16 cellular contexts compared by ENCODE assay signal in the genomic region with DNA sequence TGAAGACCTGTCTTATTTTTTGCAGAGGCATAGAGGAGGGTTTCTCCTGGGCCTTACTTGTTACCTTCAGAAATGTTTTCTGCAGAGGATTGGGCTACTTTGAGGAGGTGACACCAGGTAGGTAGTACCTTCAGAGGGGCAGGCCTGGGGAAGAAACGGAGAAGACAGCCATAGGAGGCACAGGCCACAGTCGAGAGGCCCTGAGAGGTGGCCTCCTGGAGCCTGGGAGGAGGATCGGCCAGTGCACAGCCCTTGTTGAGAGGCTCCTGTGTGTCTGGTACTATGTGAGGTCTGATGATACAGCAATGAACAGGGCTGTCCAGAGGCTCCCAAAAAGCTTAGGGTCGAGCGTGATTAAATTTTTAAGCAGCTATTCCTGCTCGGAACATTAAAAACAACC. TPM values are rescaled to one million over a fixed set of nuclear protein-coding genes. Genes with fewer than 3 reads are reported as not detected.
DNase-seq lines count a peak whose midpoint lies in the region; ATAC-seq lines count a peak whose summit lies in the region.
"Had no signal": no experiment of that assay in that cellular context is flagged by ENCODE, and none has a peak within 500 bp of the region (broad histone marks: within the 10 kb centered on the region; RNA-seq: fewer than 3 reads in every experiment).

No MANE protein-coding gene starts in this region.

- intact Hi-C loops in Right ventricle myocardium inferior (cut with DNase I), result no loop called here

- H3K4me1 Mint-ChIP-seq in activated naive CD8-positive, alpha-beta T cell treated with anti-CD3 and anti-CD28 coated beads for 36 hours, result peaks cover 32% of the 10 kb centered on the region
- peaks cover 27% of the 10 kb centered on the region for H3K4me1 Mint-ChIP-seq in activated naive CD8-positive, alpha-beta T cell treated with anti-CD3 and anti-CD28 coated beads, Interleukin-2, amount 50 U/mL, for 24 hours
- peaks cover 39% of the 10 kb centered on the region for H3K4me1 Mint-ChIP-seq in activated T-helper 17 cell treated with anti-CD3 and anti-CD28 coated beads, Interleukin-2, amount 50 U/mL, for 72 hours
- peaks cover 34 to 45% (median 35%) of the 10 kb centered on the region in 3 donors for H3K4me1 Mint-ChIP-seq in naive B cell

- H3K9me3 Mint-ChIP-seq in activated naive CD8-positive, alpha-beta T cell treated with anti-CD3 and anti-CD28 coated beads for 36 hours, result no peaks in the 10 kb centered on the region
- no peaks in the 10 kb centered on the region for H3K9me3 Mint-ChIP-seq in activated naive CD8-positive, alpha-beta T cell treated with anti-CD3 and anti-CD28 coated beads, Interleukin-2, amount 50 U/mL, for 24 hours
- H3K9me3 Mint-ChIP-seq in activated T-helper 17 cell treated with anti-CD3 and anti-CD28 coated beads, Interleukin-2, amount 50 U/mL, for 72 hours, result no peaks in the 10 kb centered on the region
- H3K9me3 Mint-ChIP-seq in naive B cell, result no peaks in the 10 kb centered on the region
- H3K9me3 Mint-ChIP-seq: activated CD8-positive, alpha-beta T cell treated with anti-CD3 and anti-CD28 coated beads for 36 hours; stimulated activated naive CD8-positive, alpha-beta T cell treated with anti-CD3 and anti-CD28 coated beads, Interleukin-15, amount 100 ng/mL, for 72 hours had no signal

- no peak overlapping the region for H3K4me3 Mint-ChIP-seq in activated naive CD8-positive, alpha-beta T cell treated with anti-CD3 and anti-CD28 coated beads for 36 hours
- no peak overlapping the region for H3K4me3 Mint-ChIP-seq in activated naive CD8-positive, alpha-beta T cell treated with anti-CD3 and anti-CD28 coated beads, Interleukin-2, amount 50 U/mL, for 24 hours
- no peak overlapping the region for H3K4me3 Mint-ChIP-seq in activated T-helper 17 cell treated with anti-CD3 and anti-CD28 coated beads, Interleukin-2, amount 50 U/mL, for 72 hours
- no peak overlapping the region for H3K4me3 Mint-ChIP-seq in naive B cell
- H3K4me3 Mint-ChIP-seq: activated CD8-positive, alpha-beta T cell treated with anti-CD3 and anti-CD28 coated beads for 36 hours; stimulated activated naive CD8-positive, alpha-beta T cell treated with anti-CD3 and anti-CD28 coated beads, Interleukin-15, amount 100 ng/mL, for 72 hours had no signal

- no peak for ATAC-seq in activated naive CD8-positive, alpha-beta T cell treated with anti-CD3 and anti-CD28 coated beads, Interleukin-2, amount 50 U/mL, for 24 hours
- ATAC-seq in activated T-helper 17 cell treated with anti-CD3 and anti-CD28 coated beads, Interleukin-2, amount 50 U/mL, for 72 hours (replicated peaks), result no peak
- ATAC-seq in naive B cell (ENCODE audit: low read depth in 2 of 2), result no peak
- no peak for ATAC-seq in Right ventricle myocardium inferior
- ATAC-seq: activated CD8-positive, alpha-beta T cell treated with anti-CD3 and anti-CD28 coated beads for 36 hours; stimulated activated naive CD8-positive, alpha-beta T cell treated with anti-CD3 and anti-CD28 coated beads, Interleukin-15, amount 100 ng/mL, for 72 hours had no signal

- H3K36me3 Mint-ChIP-seq in activated naive CD8-positive, alpha-beta T cell treated with anti-CD3 and anti-CD28 coated beads for 36 hours, result peaks cover 16% of the 10 kb centered on the region
- peaks cover 33% of the 10 kb centered on the region for H3K36me3 Mint-ChIP-seq in activated naive CD8-positive, alpha-beta T cell treated with anti-CD3 and anti-CD28 coated beads, Interleukin-2, amount 50 U/mL, for 24 hours (ENCODE audit: low read depth)
- peaks cover 100% of the 10 kb centered on the region for H3K36me3 Mint-ChIP-seq in activated T-helper 17 cell treated with anti-CD3 and anti-CD28 coated beads, Interleukin-2, amount 50 U/mL, for 72 hours (ENCODE audit: low read depth)
- H3K36me3 Mint-ChIP-seq in naive B cell, result peaks cover 4 to 30% of the 10 kb centered on the region in 2 donors

- H3K27ac Mint-ChIP-seq in activated naive CD8-positive, alpha-beta T cell treated with anti-CD3 and anti-CD28 coated beads for 36 hours, result peak overlapping the region; percentile 15
- H3K27ac Mint-ChIP-seq in activated naive CD8-positive, alpha-beta T cell treated with anti-CD3 and anti-CD28 coated beads, Interleukin-2, amount 50 U/mL, for 24 hours, result no peak overlapping the region
- H3K27ac Mint-ChIP-seq in activated T-helper 17 cell treated with anti-CD3 and anti-CD28 coated beads, Interleukin-2, amount 50 U/mL, for 72 hours, result peak overlapping the region; percentile 73
- H3K27ac Mint-ChIP-seq in naive B cell, result peak overlapping the region in 4 of 6 donors; percentile 1 to 81 (median 46)

- DNase-seq in activated naive CD8-positive, alpha-beta T cell treated with anti-CD3 and anti-CD28 coated beads for 36 hours, result no peak
- no peak for DNase-seq in activated naive CD8-positive, alpha-beta T cell treated with anti-CD3 and anti-CD28 coated beads, Interleukin-2, amount 50 U/mL, for 24 hours
- DNase-seq in naive B cell (no peak), nucleus accumbens (lab: John Stamatoyannopoulos, UW) (no peak), DMS53 treated with DMSO at 0.1 percent for 48 hours (lab: John Stamatoyannopoulos, UW; ENCODE audit: unreplicated experiment) (no peak), NCI-H510A treated with DMSO at 0.1 percent for 48 hours (lab: John Stamatoyannopoulos, UW) (no peak), Right ventricle myocardium inferior (ENCODE audit: missing footprints) (no peak)
- DNase-seq: ACHN; activated CD8-positive, alpha-beta T cell treated with anti-CD3 and anti-CD28 coated beads for 36 hours; KG1; NCI-H2081; NCI-H345; NCI-H774; stimulated activated naive CD8-positive, alpha-beta T cell treated with anti-CD3 and anti-CD28 coated beads, Interleukin-15, amount 100 ng/mL, for 72 hours; thyroid gland had no signal

- H3K27me3 Mint-ChIP-seq in activated naive CD8-positive, alpha-beta T cell treated with anti-CD3 and anti-CD28 coated beads for 36 hours, result no peaks in the 10 kb centered on the region
- no peaks in the 10 kb centered on the region for H3K27me3 Mint-ChIP-seq in activated naive CD8-positive, alpha-beta T cell treated with anti-CD3 and anti-CD28 coated beads, Interleukin-2, amount 50 U/mL, for 24 hours
- H3K27me3 Mint-ChIP-seq in activated T-helper 17 cell treated with anti-CD3 and anti-CD28 coated beads, Interleukin-2, amount 50 U/mL, for 72 hours, result no peaks in the 10 kb centered on the region
- no peaks in the 10 kb centered on the region for H3K27me3 Mint-ChIP-seq in naive B cell
- H3K27me3 Mint-ChIP-seq: activated CD8-positive, alpha-beta T cell treated with anti-CD3 and anti-CD28 coated beads for 36 hours; stimulated activated naive CD8-positive, alpha-beta T cell treated with anti-CD3 and anti-CD28 coated beads, Interleukin-15, amount 100 ng/mL, for 72 hours had no signal

RNA-seq across cellular contexts. Expression of a gene that starts 11.5 kb away (rescaled TPM):
- 10 to 100 TPM; 82.4 TPM for total RNA-seq in activated naive CD8-positive, alpha-beta T cell treated with anti-CD3 and anti-CD28 coated beads for 36 hours
- total RNA-seq in activated T-helper 17 cell treated with anti-CD3 and anti-CD28 coated beads, Interleukin-2, amount 50 U/mL, for 72 hours, result 10 to 100 TPM; 70.6 to 92.3 TPM
- polyA plus RNA-seq in naive B cell (ENCODE audit: low read depth in 6 of 6), result 10 to 100 TPM; 21.2 to 41.2 (median 33.3) TPM
- 26.8 TPM for total RNA-seq in Right ventricle myocardium inferior

RNA-seq across cellular contexts. Expression of a gene that starts 16.5 kb away (rescaled TPM):
- 10 to 100 TPM; 79.4 to 83.7 TPM for total RNA-seq in activated naive CD8-positive, alpha-beta T cell treated with anti-CD3 and anti-CD28 coated beads for 36 hours
- total RNA-seq in activated T-helper 17 cell treated with anti-CD3 and anti-CD28 coated beads, Interleukin-2, amount 50 U/mL, for 72 hours, result 100 to 1,000 TPM in 1 of 2 donors, 10 to 100 TPM in 1; 80.1 to 104 TPM
- 10 to 100 TPM in 3 of 6 donors, 1 to 10 TPM in 3; 8.2 to 12.1 (median 9.7) TPM for polyA plus RNA-seq in naive B cell (ENCODE audit: low read depth in 6 of 6)
- 17.5 TPM for total RNA-seq in Right ventricle myocardium inferior

RNA-seq across cellular contexts. Expression of a gene that starts 35.5 kb away (rescaled TPM):
- total RNA-seq in activated naive CD8-positive, alpha-beta T cell treated with anti-CD3 and anti-CD28 coated beads for 36 hours, result 100 to 1,000 TPM; 193 to 211 TPM
- 100 to 1,000 TPM in 1 of 2 donors, 10 to 100 TPM in 1; 59.9 to 138 TPM for total RNA-seq in activated T-helper 17 cell treated with anti-CD3 and anti-CD28 coated beads, Interleukin-2, amount 50 U/mL, for 72 hours
- polyA plus RNA-seq in naive B cell (ENCODE audit: low read depth in 6 of 6), result 10 to 100 TPM; 59.6 to 78.7 (median 71.0) TPM
- total RNA-seq in Right ventricle myocardium inferior, result 66.3 TPM

RNA-seq across cellular contexts. Expression of a gene that starts 38.6 kb away (rescaled TPM):
- 10 to 100 TPM; 72.3 to 74.2 TPM for total RNA-seq in activated naive CD8-positive, alpha-beta T cell treated with anti-CD3 and anti-CD28 coated beads for 36 hours
- 100 to 1,000 TPM; 193 to 216 TPM for total RNA-seq in activated T-helper 17 cell treated with anti-CD3 and anti-CD28 coated beads, Interleukin-2, amount 50 U/mL, for 72 hours
- polyA plus RNA-seq in naive B cell (ENCODE audit: low read depth in 6 of 6), result 100 to 1,000 TPM; 146 to 327 (median 208) TPM
- total RNA-seq in Right ventricle myocardium inferior, result 126 TPM
